ENCODE assay signal across 5 cellular contexts in genomic region chr5:125691738-125692530, GRCh38.
A peak's percentile ranks its signal among the peaks of the same experiment; 100 is the strongest.
DNase-seq lines count a peak whose midpoint lies in the region; ATAC-seq, FAIRE-seq and TF ChIP-seq lines count a peak whose summit lies in the region.
"Not testable (repeated sequence)": the region's sequence is repeated elsewhere in the genome, so short reads cannot be mapped to it uniquely, and the experiment has no call there.

No MANE protein-coding gene starts in this region.

- not testable (repeated sequence) for H3K9me3 ChIP-seq in HEK293 (ENCODE audit: control insufficient read depth, insufficient read depth, low read depth, low read length); HepG2 (ENCODE audit: low read length)
- peaks cover 12% of the 10 kb centered on the region; the same call in 1 of the 2 replicates for H3K9me3 ChIP-seq in Panc1 (ENCODE audit: control insufficient read depth, insufficient read depth, low read depth, low read length)
- peaks cover 2 to 14% of the 10 kb centered on the region in 2 donors for H3K9me3 ChIP-seq in neuronal stem cell (replicated peaks in 1 of 2; ENCODE audit: control insufficient read depth in 2 of 2, insufficient read depth in 1 of 2, low read depth in 1 of 2, low read length in 2 of 2)

- H3K18ac ChIP-seq in neuronal stem cell (ENCODE audit: low read length), result peak overlapping the region; percentile 51

- H3K9ac ChIP-seq in HepG2 (ENCODE audit: insufficient read depth, low read depth, low read length); neuronal stem cell (ENCODE audit: low read depth, low read length, poor library complexity): not testable (repeated sequence)

- not testable (repeated sequence) for H2BK15ac ChIP-seq in neuronal stem cell (ENCODE audit: low read length)

- in situ Hi-C loops in Panc1 (cut with HindIII; ENCODE audit: low pct_unique_long_range_greater_than_20kb, low sequenced_read_pairs); HepG2 (cut with HindIII; ENCODE audit: extremely low pct_ligation_motif_present, low pct_unique_long_range_greater_than_20kb): not testable (repeated sequence)

- not testable (repeated sequence) for H2AK5ac ChIP-seq in neuronal stem cell (ENCODE audit: low read depth, low read length)

- peaks cover 32% of the 10 kb centered on the region for H3K4me1 Mint-ChIP-seq in neural crest cell

- not testable (repeated sequence) for ATAC-seq in Panc1
- ATAC-seq in HepG2, result 0 out of 3 replicates have a peak, but pooled peaks have one; percentile 26

- not testable (repeated sequence) for H2AFZ ChIP-seq in HepG2 (ENCODE audit: low read length); neuronal stem cell (ENCODE audit: low read length)

- not testable (repeated sequence) for TF ChIP-seq POLR2A in HepG2 (IDR thresholded peaks at IDR 0.05; ENCODE audit: insufficient read depth in 1 of 2, low read depth in 2 of 2, low read length in 2 of 2)

- H3K23ac ChIP-seq in neuronal stem cell (ENCODE audit: low read depth, low read length, poor library complexity), result not testable (repeated sequence)

- CTCF ChIA-PET in HEK293 (lab: Yijun Ruan, JAX); Panc1 (lab: Charles Lee); HepG2 (lab: Yijun Ruan, JAX; ENCODE audit: low intra/inter-chr PET ratio, low total read pairs): not testable (repeated sequence)

- not testable (repeated sequence) for H3K14ac ChIP-seq in neuronal stem cell (ENCODE audit: low read length)

- not testable (repeated sequence) for TF ChIP-seq CTCF in HEK293 (tag by site-specific recombination; IDR thresholded peaks at IDR 0.05); Panc1 (IDR thresholded peaks at IDR 0.05); HepG2 (CRISPR knock-in tag; IDR thresholded peaks at IDR 0.05); neural crest cell (conservative IDR thresholded peaks at IDR 0.05)

- H2BK5ac ChIP-seq in neuronal stem cell (ENCODE audit: low read length), result not testable (repeated sequence)

- H4K91ac ChIP-seq in neuronal stem cell (ENCODE audit: low read depth, low read length, poor library complexity), result not testable (repeated sequence)

- peak overlapping the region; percentile 40 for H3K27ac Mint-ChIP-seq in neural crest cell (ENCODE audit: unreplicated experiment)

- H3K79me1 ChIP-seq in neuronal stem cell (ENCODE audit: low read depth, low read length), result not testable (repeated sequence)

- H3K27me3 ChIP-seq in Panc1 (ENCODE audit: control insufficient read depth, insufficient read depth, low read length); HepG2 (ENCODE audit: control insufficient read depth in 1 of 2, insufficient read depth in 2 of 2, low read length in 2 of 2); neuronal stem cell (ENCODE audit: control insufficient read depth in 3 of 3, insufficient read depth in 3 of 3, low read depth in 1 of 3, low read length in 3 of 3): not testable (repeated sequence)

- TF ChIP-seq EP300 in HepG2 (IDR thresholded peaks at IDR 0.05; ENCODE audit: low read depth in 2 of 2, low read length in 2 of 2); HepG2 (CRISPR knock-in tag; IDR thresholded peaks at IDR 0.05; ENCODE audit: borderline replicate concordance): not testable (repeated sequence)

- H3K4me3 ChIP-seq in HEK293 (ENCODE audit: low read depth, low read length); Panc1 (ENCODE audit: low read depth in 2 of 2, low read length in 2 of 2); HepG2 (replicated peaks in 1 of 3; ENCODE audit: insufficient read depth in 1 of 3, low read depth in 2 of 3, low read length in 3 of 3); neuronal stem cell (ENCODE audit: low read length in 2 of 2): not testable (repeated sequence)

- H4K8ac ChIP-seq in neuronal stem cell (ENCODE audit: low read depth, low read length), result not testable (repeated sequence)

- not testable (repeated sequence) for H3K27ac ChIP-seq in HEK293 (ENCODE audit: extremely low read depth, low read depth, low read length); HepG2 (ENCODE audit: extremely low read length, insufficient read depth, low read length); neuronal stem cell (replicated peaks; ENCODE audit: low read length)
- H3K27ac ChIP-seq in Panc1 (ENCODE audit: low read length), result peak overlapping the region; percentile 54; the same call in 1 of the 2 replicates

- H3K4me1 ChIP-seq in HEK293 (ENCODE audit: control insufficient read depth, insufficient read depth, low read length); HepG2 (ENCODE audit: insufficient read depth, low read length); neuronal stem cell (ENCODE audit: control insufficient read depth in 2 of 2, insufficient read depth in 1 of 2, low read depth in 1 of 2, low read length in 2 of 2): not testable (repeated sequence)
- peaks cover 12% of the 10 kb centered on the region for H3K4me1 ChIP-seq in Panc1 (ENCODE audit: control insufficient read depth, insufficient read depth, low read length)

- H3K36me3 ChIP-seq in HEK293 (ENCODE audit: control insufficient read depth in 2 of 2, insufficient read depth in 1 of 2, low read length in 2 of 2); Panc1 (ENCODE audit: control insufficient read depth, insufficient read depth, low read length); HepG2 (replicated peaks in 1 of 2; ENCODE audit: control insufficient read depth in 1 of 2, insufficient read depth in 2 of 2, low read length in 2 of 2); neuronal stem cell (replicated peaks in 1 of 2; ENCODE audit: control insufficient read depth in 2 of 2, insufficient read depth in 2 of 2, low read length in 2 of 2): not testable (repeated sequence)

- H2BK120ac ChIP-seq in neuronal stem cell (ENCODE audit: low read depth, low read length), result peak overlapping the region; percentile 36

- intact Hi-C loops in Panc1 (cut with micrococcal nuclease; ENCODE audit: unreplicated experiment), result loop anchor here (10.0 kb wide), 2 partner anchors 143 to 277 kb away; no protein-coding TSS in a partner anchor
- intact Hi-C loops in HepG2 (cut with micrococcal nuclease; ENCODE audit: unreplicated experiment), result not testable (repeated sequence)

- WGBS in HepG2 (ENCODE audit: low lambda C conversion rate), result 25% methylated on average over 2 of the region's 7 CpGs
- WGBS in neuronal stem cell (ENCODE audit: extremely low coverage in 2 of 2, insufficient read length in 2 of 2, insufficient replicate concordance in 1 of 2), 2 donors, result no CpG with 5 or more reads among the region's 7 CpGs

- not testable (repeated sequence) for TF ChIP-seq RAD21 in HepG2 (CRISPR knock-in tag; IDR thresholded peaks at IDR 0.05)

- H3K4ac ChIP-seq in neuronal stem cell (ENCODE audit: low read length), result not testable (repeated sequence)

- H3K4me2 ChIP-seq in HepG2 (ENCODE audit: low read depth, low read length); neuronal stem cell (ENCODE audit: insufficient read depth, low read length, poor library complexity, severe bottlenecking): not testable (repeated sequence)

- H3K79me2 ChIP-seq in HepG2 (ENCODE audit: insufficient read depth, low read length), result not testable (repeated sequence)

- not testable (repeated sequence) for H2BK12ac ChIP-seq in neuronal stem cell (ENCODE audit: low read length)

- H3K36me3 Mint-ChIP-seq in neural crest cell (ENCODE audit: low read depth), result not testable (repeated sequence)

- H3K9me3 Mint-ChIP-seq in neural crest cell, result peaks cover 14% of the 10 kb centered on the region

- H3K4me3 Mint-ChIP-seq in neural crest cell, result not testable (repeated sequence)

- not testable (repeated sequence) for DNase-seq in Panc1 (ENCODE audit: low read depth, low spot score); HepG2 (ENCODE audit: low spot score); neural crest cell (ENCODE audit: low read depth, low spot score); neuronal stem cell (ENCODE audit: low spot score)

- BruUV-seq in Panc1 (replicated peaks; lab: Mats Ljungman, UMichigan); HepG2 (replicated peaks; lab: Mats Ljungman, UMichigan): not testable (repeated sequence)

- H3K27me3 Mint-ChIP-seq in neural crest cell (ENCODE audit: low read depth), result not testable (repeated sequence)

- POLR2A ChIA-PET in HEK293 (lab: Yijun Ruan, JAX); Panc1 (lab: Charles Lee); HepG2 (lab: Yijun Ruan, JAX): not testable (repeated sequence)

- not testable (repeated sequence) for H4K20me1 ChIP-seq in HepG2 (ENCODE audit: insufficient read depth, low read length)

- not testable (repeated sequence) for FAIRE-seq in HepG2 (lab: Jason Lieb, UNC)

TF ChIP-seq in HEK293, 187 proteins besides CTCF, POLR2A, EP300 and RAD21:
- TF ChIP-seq ZNF585B (tag by site-specific recombination; IDR thresholded peaks at IDR 0.05), result peak; percentile 58
TF ChIP-seq in HEK293: peak in this region for 1; not testable (repeated sequence) for 186.
